Comparison of ENCODE assay signal across 1 cellular context in genomic region chrX:7927259-7928167, GRCh38.
TF ChIP-seq lines count a peak whose summit lies in the region.

Gene PNPLA4 (minus strand): TSS chrX:7927413. CDS start chrX:7926119, 1,294 bp downstream.

TF ChIP-seq in K562, 482 proteins besides CTCF, POLR2A, EP300 and RAD21 (continued from another document and continues in another):
- no peak for TF ChIP-seq LEF1 (IDR thresholded peaks at IDR 0.05)
- TF ChIP-seq EZH2 (IDR thresholded peaks at IDR 0.05; ENCODE audit: borderline replicate concordance, low read depth, low read length), result no peak
- TF ChIP-seq STAT5A (IDR thresholded peaks at IDR 0.05; ENCODE audit: borderline replicate concordance, low read length), result no peak
- TF ChIP-seq ZBTB49 (CRISPR knock-in tag; IDR thresholded peaks at IDR 0.05; ENCODE audit: borderline replicate concordance), result no peak
- no peak for TF ChIP-seq SIX5 (IDR thresholded peaks at IDR 0.05; ENCODE audit: borderline replicate concordance in 1 of 2, insufficient read depth in 1 of 2, low read depth in 1 of 2, low read length in 2 of 2)
- TF ChIP-seq AFF1 (IDR thresholded peaks at IDR 0.05; ENCODE audit: low read depth in 1 of 2, partially characterized antibody in 2 of 2), result no peak
- TF ChIP-seq CREB3 (tag; conservative IDR thresholded peaks at IDR 0.05; ENCODE audit: low read depth), result peak; percentile 67; the same call in 1 of the 2 replicates
- no peak for TF ChIP-seq SETDB1 (IDR thresholded peaks at IDR 0.05; ENCODE audit: low read length)
- TF ChIP-seq RBFOX2 (IDR thresholded peaks at IDR 0.05; ENCODE audit: low read depth, low read length), result peak; percentile 93
- TF ChIP-seq HMGXB4 (CRISPR knock-in tag; IDR thresholded peaks at IDR 0.05), result no peak
- TF ChIP-seq AFF4 (CRISPR knock-in tag; IDR thresholded peaks at IDR 0.05), result no peak
- no peak for TF ChIP-seq CEBPB (tag; IDR thresholded peaks at IDR 0.05)
- no peak for TF ChIP-seq TCFL5 (CRISPR knock-in tag; conservative IDR thresholded peaks at IDR 0.05)
- TF ChIP-seq NR0B1 (IDR thresholded peaks at IDR 0.05; ENCODE audit: partially characterized antibody), result no peak
- TF ChIP-seq MBD1 (CRISPR knock-in tag; IDR thresholded peaks at IDR 0.05), result no peak
- TF ChIP-seq ETV5 (CRISPR knock-in tag; IDR thresholded peaks at IDR 0.05; ENCODE audit: low read depth), result no peak
- no peak for TF ChIP-seq UBTF (IDR thresholded peaks at IDR 0.05; ENCODE audit: borderline replicate concordance in 1 of 2, low read depth in 2 of 2, low read length in 2 of 2)
- no peak for TF ChIP-seq TAF15 (IDR thresholded peaks at IDR 0.05; ENCODE audit: low read depth, low read length)
- peak; percentile 24; the same call in 1 of the 2 replicates for TF ChIP-seq TAF7 (tag; IDR thresholded peaks at IDR 0.05)
- no peak for TF ChIP-seq ATF4 (CRISPR knock-in tag; IDR thresholded peaks at IDR 0.05)
- TF ChIP-seq MYC (IDR thresholded peaks at IDR 0.05; ENCODE audit: low read depth, low read length), result peak; percentile 77
- no peak; the same call in 1 of the 2 replicates for TF ChIP-seq MYC (CRISPR knock-in tag; IDR thresholded peaks at IDR 0.05; ENCODE audit: borderline replicate concordance, low read depth)
- no peak for TF ChIP-seq KLF16 (IDR thresholded peaks at IDR 0.05)
- TF ChIP-seq RBM14 (IDR thresholded peaks at IDR 0.05; ENCODE audit: borderline replicate concordance, insufficient read depth, low read depth, low read length), result no peak
- TF ChIP-seq ZC3H4 (CRISPR knock-in tag; IDR thresholded peaks at IDR 0.05; ENCODE audit: borderline replicate concordance), result no peak
- no peak for TF ChIP-seq ZBTB34 (CRISPR knock-in tag; IDR thresholded peaks at IDR 0.05)
- TF ChIP-seq STAT6 (CRISPR knock-in tag; IDR thresholded peaks at IDR 0.05), result no peak
- TF ChIP-seq KLF13 (tag; IDR thresholded peaks at IDR 0.05; ENCODE audit: borderline replicate concordance, low read depth), result no peak
- no peak for TF ChIP-seq TFAM (CRISPR knock-in tag; conservative IDR thresholded peaks at IDR 0.05)
- TF ChIP-seq ZNF695 (CRISPR knock-in tag; IDR thresholded peaks at IDR 0.05), result no peak
